ENCODE assay signal across 9 cellular contexts in the genomic region with DNA sequence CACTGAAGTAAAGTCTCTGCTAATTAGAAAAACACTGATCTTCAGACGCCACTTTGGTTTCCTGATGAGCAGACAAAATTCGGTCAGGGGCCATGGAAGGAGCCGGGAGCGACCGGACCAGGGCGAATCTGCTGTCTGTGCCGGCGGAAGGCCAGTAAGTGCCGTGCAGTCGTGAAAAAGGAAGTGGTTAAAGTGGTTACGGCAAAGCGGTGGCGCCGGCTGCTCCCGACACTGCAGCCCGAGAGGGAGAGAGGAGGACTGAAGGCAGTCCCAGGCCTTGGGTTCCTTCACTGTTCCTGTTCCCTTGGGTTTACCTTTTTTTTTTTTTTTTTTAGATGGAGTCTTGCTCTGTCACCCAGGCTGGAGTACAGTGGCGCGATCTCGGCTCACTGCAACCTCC. TPM values are rescaled to one million over a fixed set of nuclear protein-coding genes. Genes with fewer than 3 reads are reported as not detected.
DNase-seq lines count a peak whose midpoint lies in the region; ATAC-seq and TF ChIP-seq lines count a peak whose summit lies in the region.
"Had no signal": no experiment of that assay in that cellular context is flagged by ENCODE, and none has a peak within 500 bp of the region (broad histone marks: within the 10 kb centered on the region; RNA-seq: fewer than 3 reads in every experiment).

No MANE protein-coding gene starts in this region.

- H3K9me3 ChIP-seq in gastroesophageal sphincter (no peaks in the 10 kb centered on the region), BE2C (no peaks in the 10 kb centered on the region)

- CTCF ChIA-PET in activated naive CD4-positive, alpha-beta T cell treated with anti-CD3 and anti-CD28 coated beads for 36 hours (lab: Charles Lee) = interaction anchor here (1.1 kb wide), 1 partner anchor 48 kb away, joined by 3 read pairs; no protein-coding TSS in a partner anchor

- H3K27me3 ChIP-seq in gastroesophageal sphincter = no peaks in the 10 kb centered on the region
- no peaks in the 10 kb centered on the region for H3K27me3 ChIP-seq in BE2C

- ATAC-seq in GM18868 (IDR thresholded peaks at IDR 0.05; ENCODE audit: unreplicated experiment) (peak; percentile 65), gastroesophageal sphincter (no peak), HG02588 (IDR thresholded peaks at IDR 0.05; ENCODE audit: unreplicated experiment) (no peak)

- H3K27me3 Mint-ChIP-seq in activated naive CD4-positive, alpha-beta T cell treated with anti-CD3 and anti-CD28 coated beads for 36 hours (ENCODE audit: low read depth) = no peaks in the 10 kb centered on the region

- H3K4me1 Mint-ChIP-seq in activated naive CD4-positive, alpha-beta T cell treated with anti-CD3 and anti-CD28 coated beads for 36 hours (ENCODE audit: low read depth) = peaks cover 13% of the 10 kb centered on the region

- TF ChIP-seq EP300 in gastroesophageal sphincter (IDR thresholded peaks at IDR 0.05) = no peak

- no peak for TF ChIP-seq POLR2A in gastroesophageal sphincter (IDR thresholded peaks at IDR 0.05)

- DNase-seq in SKM-1 (lab: John Stamatoyannopoulos, UW; ENCODE audit: unreplicated experiment) (peak; percentile 91), BE2C (no peak), islet precursor cell (no peak)
- peak; percentile 75 for DNase-seq in activated naive CD4-positive, alpha-beta T cell treated with anti-CD3 and anti-CD28 coated beads for 36 hours
- peak; percentile 10 to 13 for DNase-seq in stimulated activated CD4-positive, alpha-beta T cell treated with anti-CD3 and anti-CD28 coated beads, Interleukin-15, amount 100 ng/mL, for 1 hour (ENCODE audit: low read depth in 1 of 2, low spot score in 1 of 2)

- no peak overlapping the region for H3K4me3 ChIP-seq in gastroesophageal sphincter
- no peak overlapping the region for H3K4me3 ChIP-seq in BE2C (ENCODE audit: low read depth, low read length)

- peaks cover 0 to 88% of the 10 kb centered on the region in 2 donors for H3K36me3 ChIP-seq in gastroesophageal sphincter
- H3K36me3 ChIP-seq in BE2C = no peaks in the 10 kb centered on the region

- H3K4me3 Mint-ChIP-seq in activated naive CD4-positive, alpha-beta T cell treated with anti-CD3 and anti-CD28 coated beads for 36 hours = peak overlapping the region; percentile 70

- peak overlapping the region; percentile 43 for H3K27ac Mint-ChIP-seq in activated naive CD4-positive, alpha-beta T cell treated with anti-CD3 and anti-CD28 coated beads for 36 hours

- H3K4me1 ChIP-seq in gastroesophageal sphincter = peaks cover 0 to 33% (median 7%) of the 10 kb centered on the region in 3 donors
- peaks cover 14% of the 10 kb centered on the region for H3K4me1 ChIP-seq in BE2C

- H3K36me3 Mint-ChIP-seq in activated naive CD4-positive, alpha-beta T cell treated with anti-CD3 and anti-CD28 coated beads for 36 hours (ENCODE audit: low read depth) = peaks cover 20% of the 10 kb centered on the region

- no peak overlapping the region for H3K27ac ChIP-seq in gastroesophageal sphincter

- intact Hi-C loops in activated naive CD4-positive, alpha-beta T cell treated with anti-CD3 and anti-CD28 coated beads for 36 hours (cut with micrococcal nuclease) = no loop called here

- TF ChIP-seq CTCF in gastroesophageal sphincter (IDR thresholded peaks at IDR 0.05) (no peak), BE2C (IDR thresholded peaks at IDR 0.05; ENCODE audit: low read depth, low read length) (no peak)

- H3K9me3 Mint-ChIP-seq in activated naive CD4-positive, alpha-beta T cell treated with anti-CD3 and anti-CD28 coated beads for 36 hours = no peaks in the 10 kb centered on the region

- 79 to 93% methylated on average over 11 of the region's 19 CpGs for WGBS in gastroesophageal sphincter (ENCODE audit: low coverage in 1 of 2), 2 donors

RNA-seq across cellular contexts. Expression of a gene that starts 17.3 kb away (rescaled TPM):
- total RNA-seq in activated naive CD4-positive, alpha-beta T cell treated with anti-CD3 and anti-CD28 coated beads for 36 hours = 10 to 100 TPM; 22.4 to 26.3 TPM
- total RNA-seq in gastroesophageal sphincter = 10 to 100 TPM; 13.9 to 31.9 (median 19.1) TPM
- 34.3 TPM for polyA plus RNA-seq in BE2C (2012; ENCODE audit: insufficient read depth, insufficient read length, low read depth)

RNA-seq across cellular contexts. Expression of a gene that starts 17.6 kb away (rescaled TPM):
- total RNA-seq in activated naive CD4-positive, alpha-beta T cell treated with anti-CD3 and anti-CD28 coated beads for 36 hours = 10 to 100 TPM; 31.1 to 32.9 TPM
- 10 to 100 TPM; 26.4 to 39.5 (median 28.8) TPM for total RNA-seq in gastroesophageal sphincter
- 60.8 TPM for polyA plus RNA-seq in BE2C (2012; ENCODE audit: insufficient read depth, insufficient read length, low read depth)

RNA-seq across cellular contexts. Expression of a gene that starts 29.3 kb away (rescaled TPM):
- not detected for total RNA-seq in activated naive CD4-positive, alpha-beta T cell treated with anti-CD3 and anti-CD28 coated beads for 36 hours
- total RNA-seq in gastroesophageal sphincter = not detected
- 0.65 TPM for polyA plus RNA-seq in BE2C (2012; ENCODE audit: insufficient read depth, insufficient read length, low read depth)
- total RNA-seq: H1 had no signal

RNA-seq across cellular contexts. Expression of a gene that starts 41.8 kb away (rescaled TPM):
- total RNA-seq in activated naive CD4-positive, alpha-beta T cell treated with anti-CD3 and anti-CD28 coated beads for 36 hours = under 1 TPM in 1 of 2 experiments, not detected in 1; 0.21 TPM
- total RNA-seq in gastroesophageal sphincter = not detected
- polyA plus RNA-seq in BE2C (2012; ENCODE audit: insufficient read depth, insufficient read length, low read depth) = not detected

RNA-seq across cellular contexts. Expression of a gene that starts 49.7 kb away (rescaled TPM):
- total RNA-seq in activated naive CD4-positive, alpha-beta T cell treated with anti-CD3 and anti-CD28 coated beads for 36 hours = 100 to 1,000 TPM; 292 to 294 TPM
- total RNA-seq in gastroesophageal sphincter = 10 to 100 TPM; 53.8 to 78.5 (median 59.4) TPM
- polyA plus RNA-seq in BE2C (2012; ENCODE audit: insufficient read depth, insufficient read length, low read depth) = 78.1 TPM

Comparison
In these comparisons a context has a peak if more than half of its experiments do, and no peak if none do; other contexts are left out.
1. DNase-seq: peak in SKM-1 (single experiment), activated naive CD4-positive, alpha-beta T cell treated with anti-CD3 and anti-CD28 coated beads for 36 hours (single experiment) and stimulated activated CD4-positive, alpha-beta T cell treated with anti-CD3 and anti-CD28 coated beads, Interleukin-15, amount 100 ng/mL, for 1 hour (2 of 2); none in BE2C (single experiment) and islet precursor cell (single experiment).